8 cellular contexts compared by ENCODE assay signal in genomic region chr9:128552153-128552743, GRCh38.
DNase-seq lines count a peak whose midpoint lies in the region; ATAC-seq lines count a peak whose summit lies in the region.

Gene SPTAN1 (plus strand): TSS chr9:128552587. CDS start chr9:128566741, 14,154 bp downstream.

- H3K4me1 ChIP-seq in effector memory CD4-positive, alpha-beta T cell (ENCODE audit: control insufficient read depth, insufficient read depth, low read length, poor library complexity, severe bottlenecking), result peaks cover 56% of the 10 kb centered on the region

- peak within 1 kb of the TSS; percentile 90 for H3K27ac ChIP-seq in effector memory CD4-positive, alpha-beta T cell (ENCODE audit: insufficient read depth, low read length, poor library complexity, severe bottlenecking)

- H3K9me3 ChIP-seq in effector memory CD4-positive, alpha-beta T cell (ENCODE audit: control insufficient read depth, low read length), result no peaks in the 10 kb centered on the region

- peak within 1 kb of the TSS; percentile 83 for H3K4me3 ChIP-seq in effector memory CD4-positive, alpha-beta T cell (ENCODE audit: insufficient read depth, low read depth, low read length, poor library complexity, severe bottlenecking)

- no peaks in the 10 kb centered on the region for H3K27me3 ChIP-seq in effector memory CD4-positive, alpha-beta T cell (replicated peaks; ENCODE audit: control insufficient read depth, insufficient read depth, low read length, poor library complexity, severe bottlenecking)

- ATAC-seq in GM19468 (IDR thresholded peaks at IDR 0.05; ENCODE audit: extremely low read depth, unreplicated experiment), result peak; percentile 78

- H3K36me3 ChIP-seq in effector memory CD4-positive, alpha-beta T cell (ENCODE audit: control insufficient read depth, insufficient read depth, low read length), result no peaks in the 10 kb centered on the region

- peak; percentile 67 for DNase-seq in CMK (ENCODE audit: low read depth)
- DNase-seq in HS-27A (ENCODE audit: low read depth), result peak; percentile 79
- DNase-seq in NK-92 (lab: John Stamatoyannopoulos, UW; ENCODE audit: unreplicated experiment), result peak; percentile 49
- DNase-seq in activated CD8-positive, alpha-beta memory T cell treated with anti-CD3 and anti-CD28 coated beads for 1 hour (ENCODE audit: extremely low read depth in 1 of 2, low read depth in 1 of 2), result peak; percentile 86 to 92
- peak; percentile 92 to 94 (median 92) for DNase-seq in effector memory CD4-positive, alpha-beta T cell
- DNase-seq in medulla oblongata (ENCODE audit: extremely low spot score), result peak; percentile 94
- DNase-seq in stimulated activated CD4-positive, alpha-beta T cell treated with anti-CD3 and anti-CD28 coated beads, TNF-alpha, amount 100 ng/mL, for 48 hours (ENCODE audit: low read depth in 3 of 3), result peak; percentile 84 to 94 (median 87)

Comparison
In these comparisons a context has a peak if more than half of its experiments do, and no peak if none do; other contexts are left out.
1. Peak in every context shown above with its lines: DNase-seq, ATAC-seq, H3K4me3 ChIP-seq and H3K27ac ChIP-seq.